ENCODE assay signal across 18 cellular contexts in the genomic region with DNA sequence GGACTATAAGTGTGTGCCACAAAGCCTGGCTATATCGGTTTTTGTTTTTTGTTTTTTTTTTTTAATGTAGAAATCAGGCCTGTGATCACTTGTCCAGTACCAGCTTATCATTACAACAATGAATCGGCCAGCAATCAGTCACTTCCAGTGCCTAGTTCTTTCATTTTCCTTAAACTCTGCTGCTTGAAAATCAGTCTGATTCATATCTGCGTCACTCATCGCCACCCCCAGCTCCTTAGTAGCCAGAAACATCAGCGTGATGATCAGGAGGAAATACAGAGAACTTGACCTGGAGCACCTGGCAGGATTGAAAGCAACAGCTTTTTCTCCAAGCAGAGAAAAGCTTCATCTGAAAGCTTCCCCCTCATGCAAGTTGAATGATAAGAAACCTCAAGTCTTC.
A peak's percentile ranks its signal among the peaks of the same experiment; 100 is the strongest.
DNase-seq lines count a peak whose midpoint lies in the region; ATAC-seq, FAIRE-seq and TF ChIP-seq lines count a peak whose summit lies in the region.
"Had no signal": no experiment of that assay in that cellular context is flagged by ENCODE, and none has a peak within 500 bp of the region (broad histone marks: within the 10 kb centered on the region; RNA-seq: fewer than 3 reads in every experiment).

No MANE protein-coding gene starts in this region.

- TF ChIP-seq POLR2A in thyroid gland (IDR thresholded peaks at IDR 0.05): no peak

- H3K4me3 ChIP-seq in astrocyte (ENCODE audit: insufficient read depth, low read depth, low read length): no peak overlapping the region
- no peak overlapping the region for H3K4me3 ChIP-seq in thyroid gland (replicated peaks in 1 of 3)
- H3K4me3 ChIP-seq: prostate gland, SJCRH30, stomach had no signal

- H2AFZ ChIP-seq in astrocyte (ENCODE audit: low read depth, low read length): no peak overlapping the region

- H3K4me2 ChIP-seq in astrocyte (ENCODE audit: low read length): peak overlapping the region; percentile 43

- H3K27ac ChIP-seq in astrocyte (ENCODE audit: low read depth, low read length) (peak overlapping the region; percentile 76), thyroid gland (peak overlapping the region in 2 of 3 donors; percentile 23 to 41)
- H3K27ac ChIP-seq: prostate gland, SJCRH30 had no signal

- TF ChIP-seq CTCF in astrocyte (IDR thresholded peaks at IDR 0.05; ENCODE audit: insufficient read depth, low read depth, low read length): no peak
- TF ChIP-seq CTCF in thyroid gland (IDR thresholded peaks at IDR 0.05): no peak

- no peak overlapping the region for H3K4me3 Mint-ChIP-seq in astrocyte (ENCODE audit: unreplicated experiment)
- H3K4me3 Mint-ChIP-seq: activated B cell treated with CpG ODN at 0.5 μM for 24 hours; activated naive CD8-positive, alpha-beta T cell treated with anti-CD3 and anti-CD28 coated beads, Interleukin-2, amount 10 ng/mL, durations not matched to agents 7 days and 5 days; CD4-positive, alpha-beta memory T cell; IgD-negative memory B cell had no signal

- H3K27me3 Mint-ChIP-seq in astrocyte (ENCODE audit: low read depth, unreplicated experiment): no peaks in the 10 kb centered on the region
- H3K27me3 Mint-ChIP-seq: activated B cell treated with CpG ODN at 0.5 μM for 24 hours; CD4-positive, alpha-beta memory T cell had no signal

- DNase-seq in HS-5 (ENCODE audit: low read depth): peak; percentile 63
- peak; percentile 89 for DNase-seq in astrocyte (ENCODE audit: low read depth)
- peak; percentile 15 for DNase-seq in hepatic stellate cell (ENCODE audit: low spot score)
- no peak for DNase-seq in thyroid gland
- DNase-seq in NCI-H187 treated with DMSO at 0.1 percent for 48 hours (lab: John Stamatoyannopoulos, UW): no peak
- no peak for DNase-seq in islet precursor cell
- DNase-seq: activated B cell treated with CpG ODN at 0.5 μM for 24 hours; activated CD8-positive, alpha-beta memory T cell treated with anti-CD3 and anti-CD28 coated beads, Interleukin-2, amount 50 U/mL, for 4 hours; activated naive CD8-positive, alpha-beta T cell treated with anti-CD3 and anti-CD28 coated beads, Interleukin-2, amount 10 ng/mL, durations not matched to agents 7 days and 5 days; CD4-positive, alpha-beta memory T cell; NCI-H1694; NCI-H748 treated with DMSO at 0.1 percent for 48 hours; SJCRH30; stomach had no signal

- FAIRE-seq in astrocyte (lab: Jason Lieb, UNC): no peak

- H3K4me1 ChIP-seq in astrocyte (ENCODE audit: insufficient read depth, low read length) (peaks cover 31% of the 10 kb centered on the region), thyroid gland (peaks cover 0 to 18% of the 10 kb centered on the region in 2 donors)
- H3K4me1 ChIP-seq: prostate gland, SJCRH30 had no signal

- H3K4me1 Mint-ChIP-seq in astrocyte (ENCODE audit: low read depth, unreplicated experiment): peaks cover 37% of the 10 kb centered on the region

- intact Hi-C loops in thyroid gland (cut with DNase I): no loop called here

- H3K27ac Mint-ChIP-seq in astrocyte (ENCODE audit: unreplicated experiment): peak overlapping the region; percentile 75
- H3K27ac Mint-ChIP-seq: activated B cell treated with CpG ODN at 0.5 μM for 24 hours; activated naive CD8-positive, alpha-beta T cell treated with anti-CD3 and anti-CD28 coated beads, Interleukin-2, amount 10 ng/mL, durations not matched to agents 7 days and 5 days; IgD-negative memory B cell had no signal

- peak overlapping the region; percentile 32 for H3K9ac ChIP-seq in astrocyte (ENCODE audit: low read length)

- H3K27me3 ChIP-seq in astrocyte (ENCODE audit: insufficient read depth, low read length) (no peaks in the 10 kb centered on the region), thyroid gland (no peaks in the 10 kb centered on the region)
- H3K27me3 ChIP-seq: SJCRH30, stomach had no signal

- no peaks in the 10 kb centered on the region for H3K9me3 Mint-ChIP-seq in astrocyte (ENCODE audit: unreplicated experiment)
- H3K9me3 Mint-ChIP-seq: activated B cell treated with CpG ODN at 0.5 μM for 24 hours; activated naive CD8-positive, alpha-beta T cell treated with anti-CD3 and anti-CD28 coated beads, Interleukin-2, amount 10 ng/mL, durations not matched to agents 7 days and 5 days; CD4-positive, alpha-beta memory T cell; IgD-negative memory B cell had no signal

- peaks cover 41% of the 10 kb centered on the region for H3K79me2 ChIP-seq in astrocyte (ENCODE audit: insufficient read depth, low read length)

- H4K20me1 ChIP-seq in astrocyte (ENCODE audit: insufficient read depth, low read length): no peaks in the 10 kb centered on the region

- H3K36me3 Mint-ChIP-seq in astrocyte (ENCODE audit: low read depth, unreplicated experiment): peaks cover 34% of the 10 kb centered on the region
- H3K36me3 Mint-ChIP-seq: activated naive CD8-positive, alpha-beta T cell treated with anti-CD3 and anti-CD28 coated beads, Interleukin-2, amount 10 ng/mL, durations not matched to agents 7 days and 5 days; CD4-positive, alpha-beta memory T cell; IgD-negative memory B cell had no signal

- WGBS in thyroid gland, 2 donors: 76 to 78% methylated on average over 5 of the region's 5 CpGs

- H3K9me3 ChIP-seq in astrocyte (ENCODE audit: insufficient read depth, low read depth, low read length) (no peaks in the 10 kb centered on the region), thyroid gland (no peaks in the 10 kb centered on the region)
- H3K9me3 ChIP-seq: prostate gland, SJCRH30, stomach had no signal

- peaks cover 11% of the 10 kb centered on the region for H3K36me3 ChIP-seq in astrocyte (ENCODE audit: insufficient read depth, low read length)
- H3K36me3 ChIP-seq in thyroid gland: peaks cover 12 to 17% of the 10 kb centered on the region in 2 donors

- no peak for ATAC-seq in HG03095 (IDR thresholded peaks at IDR 0.05; ENCODE audit: unreplicated experiment)
- no peak for ATAC-seq in GM18511 (IDR thresholded peaks at IDR 0.05; ENCODE audit: unreplicated experiment)

Comparison
In these comparisons a context has a peak if more than half of its experiments do, and no peak if none do; other contexts are left out.
1. DNase-seq: peak in HS-5 (single experiment), astrocyte (single experiment) and hepatic stellate cell (single experiment); none in thyroid gland (0 of 2), NCI-H187 treated with DMSO at 0.1 percent for 48 hours (single experiment) and islet precursor cell (single experiment).